ENCODE assay signal across 1 cellular context in genomic region chr12:88111074-88111652, GRCh38.
TF ChIP-seq lines count a peak whose summit lies in the region.

No MANE protein-coding gene starts in this region.

TF ChIP-seq in GM12878, 131 proteins besides CTCF, POLR2A, EP300 and RAD21:
- TF ChIP-seq BCL11A (IDR thresholded peaks at IDR 0.05; ENCODE audit: low read depth, low read length) (no peak), ZNF24 (IDR thresholded peaks at IDR 0.05) (peak; percentile 54; the same call in 1 of the 2 replicates)
- TF ChIP-seq, protein P1, sequence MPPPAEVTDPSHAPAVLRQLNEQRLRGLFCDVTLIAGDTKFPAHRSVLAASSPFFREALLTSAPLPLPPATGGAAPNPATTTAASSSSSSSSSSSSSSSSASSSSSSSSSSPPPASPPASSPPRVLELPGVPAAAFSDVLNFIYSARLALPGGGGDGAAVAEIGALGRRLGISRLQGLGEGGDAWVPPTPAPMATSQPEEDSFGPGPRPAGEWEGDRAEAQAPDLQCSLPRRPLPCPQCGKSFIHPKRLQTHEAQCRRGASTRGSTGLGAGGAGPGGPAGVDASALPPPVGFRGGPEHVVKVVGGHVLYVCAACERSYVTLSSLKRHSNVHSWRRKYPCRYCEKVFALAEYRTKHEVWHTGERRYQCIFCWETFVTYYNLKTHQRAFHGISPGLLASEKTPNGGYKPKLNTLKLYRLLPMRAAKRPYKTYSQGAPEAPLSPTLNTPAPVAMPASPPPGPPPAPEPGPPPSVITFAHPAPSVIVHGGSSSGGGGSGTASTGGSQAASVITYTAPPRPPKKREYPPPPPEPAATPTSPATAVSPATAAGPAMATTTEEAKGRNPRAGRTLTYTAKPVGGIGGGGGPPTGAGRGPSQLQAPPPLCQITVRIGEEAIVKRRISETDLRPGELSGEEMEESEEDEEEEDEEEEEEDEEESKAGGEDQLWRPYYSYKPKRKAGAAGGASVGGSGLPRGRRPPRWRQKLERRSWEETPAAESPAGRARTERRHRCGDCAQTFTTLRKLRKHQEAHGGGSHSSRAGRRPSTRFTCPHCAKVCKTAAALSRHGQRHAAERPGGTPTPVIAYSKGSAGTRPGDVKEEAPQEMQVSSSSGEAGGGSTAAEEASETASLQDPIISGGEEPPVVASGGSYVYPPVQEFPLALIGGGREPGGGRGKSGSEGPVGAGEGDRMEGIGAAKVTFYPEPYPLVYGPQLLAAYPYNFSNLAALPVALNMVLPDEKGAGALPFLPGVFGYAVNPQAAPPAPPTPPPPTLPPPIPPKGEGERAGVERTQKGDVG (CRISPR knock-in tag; IDR thresholded peaks at IDR 0.05), result no peak
